1 cellular context compared by ENCODE assay signal in the genomic region with DNA sequence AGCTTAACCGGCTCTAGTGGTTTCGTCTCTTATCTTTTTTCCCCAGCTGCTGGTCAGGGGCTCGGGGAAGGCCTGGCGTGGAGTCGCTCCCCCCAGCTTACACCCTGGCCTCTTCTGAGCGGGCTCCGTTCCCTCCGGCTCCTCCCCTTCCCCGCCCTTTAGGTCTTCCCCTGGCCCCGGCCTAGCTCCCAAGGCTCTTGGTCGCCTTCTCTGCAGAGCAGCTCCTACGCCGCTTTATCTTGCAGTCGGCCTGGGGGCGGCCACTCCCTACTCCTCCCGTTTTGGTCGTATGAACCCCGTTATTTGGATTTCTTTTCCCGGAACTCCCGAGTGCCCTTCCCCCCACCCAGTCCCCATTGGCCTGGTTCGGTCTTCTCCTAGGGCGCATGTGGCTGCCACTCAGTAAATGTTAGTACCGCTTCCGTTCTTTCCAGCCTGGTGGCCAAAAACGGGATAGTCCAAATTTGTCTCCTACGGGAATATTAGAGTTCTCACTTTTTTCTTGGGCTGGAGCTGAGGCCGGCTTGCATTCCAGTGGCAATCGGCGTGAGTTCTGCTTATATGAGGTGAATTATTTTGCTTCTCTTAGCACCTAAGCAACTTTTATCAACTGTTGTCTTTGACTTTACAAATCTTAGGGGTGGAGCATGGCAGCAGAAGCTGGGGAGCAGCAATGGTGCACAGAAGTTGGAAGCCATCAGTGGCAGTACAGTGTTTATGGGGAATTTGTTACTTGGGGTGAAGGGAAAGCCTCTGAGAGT.
TF ChIP-seq lines count a peak whose summit lies in the region.

No MANE protein-coding gene starts in this region.

TF ChIP-seq in HepG2, 621 proteins besides CTCF, POLR2A, EP300 and RAD21 (continued from another document and continues in another):
- TF ChIP-seq ZNF512B (CRISPR knock-in tag; IDR thresholded peaks at IDR 0.05; ENCODE audit: borderline replicate concordance), result no peak
- TF ChIP-seq FIP1L1 (IDR thresholded peaks at IDR 0.05; ENCODE audit: borderline replicate concordance, insufficient read depth, low read depth, low read length), result no peak
- TF ChIP-seq POLR2G (IDR thresholded peaks at IDR 0.05; ENCODE audit: low read depth, low read length), result peak; percentile 39
- TF ChIP-seq, protein P1, sequence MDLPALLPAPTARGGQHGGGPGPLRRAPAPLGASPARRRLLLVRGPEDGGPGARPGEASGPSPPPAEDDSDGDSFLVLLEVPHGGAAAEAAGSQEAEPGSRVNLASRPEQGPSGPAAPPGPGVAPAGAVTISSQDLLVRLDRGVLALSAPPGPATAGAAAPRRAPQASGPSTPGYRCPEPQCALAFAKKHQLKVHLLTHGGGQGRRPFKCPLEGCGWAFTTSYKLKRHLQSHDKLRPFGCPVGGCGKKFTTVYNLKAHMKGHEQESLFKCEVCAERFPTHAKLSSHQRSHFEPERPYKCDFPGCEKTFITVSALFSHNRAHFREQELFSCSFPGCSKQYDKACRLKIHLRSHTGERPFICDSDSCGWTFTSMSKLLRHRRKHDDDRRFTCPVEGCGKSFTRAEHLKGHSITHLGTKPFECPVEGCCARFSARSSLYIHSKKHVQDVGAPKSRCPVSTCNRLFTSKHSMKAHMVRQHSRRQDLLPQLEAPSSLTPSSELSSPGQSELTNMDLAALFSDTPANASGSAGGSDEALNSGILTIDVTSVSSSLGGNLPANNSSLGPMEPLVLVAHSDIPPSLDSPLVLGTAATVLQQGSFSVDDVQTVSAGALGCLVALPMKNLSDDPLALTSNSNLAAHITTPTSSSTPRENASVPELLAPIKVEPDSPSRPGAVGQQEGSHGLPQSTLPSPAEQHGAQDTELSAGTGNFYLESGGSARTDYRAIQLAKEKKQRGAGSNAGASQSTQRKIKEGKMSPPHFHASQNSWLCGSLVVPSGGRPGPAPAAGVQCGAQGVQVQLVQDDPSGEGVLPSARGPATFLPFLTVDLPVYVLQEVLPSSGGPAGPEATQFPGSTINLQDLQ (CRISPR knock-in tag; IDR thresholded peaks at IDR 0.05), result peak; percentile 20; the same call in 1 of the 2 replicates
- no peak for TF ChIP-seq HOXA3 (CRISPR knock-in tag; IDR thresholded peaks at IDR 0.05)
- TF ChIP-seq ATF6 (CRISPR knock-in tag; conservative IDR thresholded peaks at IDR 0.05), result no peak
- no peak; the same call in 1 of the 2 replicates for TF ChIP-seq ZNF253 (CRISPR knock-in tag; IDR thresholded peaks at IDR 0.05; ENCODE audit: borderline replicate concordance)
- TF ChIP-seq ELF4 (CRISPR knock-in tag; IDR thresholded peaks at IDR 0.05; ENCODE audit: borderline replicate concordance), result peak; percentile 65; the same call in 1 of the 2 replicates
- TF ChIP-seq HMGA1 (CRISPR knock-in tag; conservative IDR thresholded peaks at IDR 0.05), result no peak
- no peak for TF ChIP-seq DZIP1 (CRISPR knock-in tag; IDR thresholded peaks at IDR 0.05)
- TF ChIP-seq, protein P2, sequence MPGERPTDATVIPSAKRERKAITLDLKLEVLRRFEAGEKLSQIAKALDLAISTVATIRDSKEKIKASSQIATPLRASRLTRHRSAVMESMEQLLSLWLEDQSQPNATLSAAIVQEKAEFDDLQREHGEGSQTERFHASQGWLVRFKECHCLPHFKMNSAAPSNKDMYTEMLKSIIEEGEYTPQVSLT (CRISPR knock-in tag; IDR thresholded peaks at IDR 0.05; ENCODE audit: borderline replicate concordance, low read depth), result no peak
- TF ChIP-seq, protein P3, sequence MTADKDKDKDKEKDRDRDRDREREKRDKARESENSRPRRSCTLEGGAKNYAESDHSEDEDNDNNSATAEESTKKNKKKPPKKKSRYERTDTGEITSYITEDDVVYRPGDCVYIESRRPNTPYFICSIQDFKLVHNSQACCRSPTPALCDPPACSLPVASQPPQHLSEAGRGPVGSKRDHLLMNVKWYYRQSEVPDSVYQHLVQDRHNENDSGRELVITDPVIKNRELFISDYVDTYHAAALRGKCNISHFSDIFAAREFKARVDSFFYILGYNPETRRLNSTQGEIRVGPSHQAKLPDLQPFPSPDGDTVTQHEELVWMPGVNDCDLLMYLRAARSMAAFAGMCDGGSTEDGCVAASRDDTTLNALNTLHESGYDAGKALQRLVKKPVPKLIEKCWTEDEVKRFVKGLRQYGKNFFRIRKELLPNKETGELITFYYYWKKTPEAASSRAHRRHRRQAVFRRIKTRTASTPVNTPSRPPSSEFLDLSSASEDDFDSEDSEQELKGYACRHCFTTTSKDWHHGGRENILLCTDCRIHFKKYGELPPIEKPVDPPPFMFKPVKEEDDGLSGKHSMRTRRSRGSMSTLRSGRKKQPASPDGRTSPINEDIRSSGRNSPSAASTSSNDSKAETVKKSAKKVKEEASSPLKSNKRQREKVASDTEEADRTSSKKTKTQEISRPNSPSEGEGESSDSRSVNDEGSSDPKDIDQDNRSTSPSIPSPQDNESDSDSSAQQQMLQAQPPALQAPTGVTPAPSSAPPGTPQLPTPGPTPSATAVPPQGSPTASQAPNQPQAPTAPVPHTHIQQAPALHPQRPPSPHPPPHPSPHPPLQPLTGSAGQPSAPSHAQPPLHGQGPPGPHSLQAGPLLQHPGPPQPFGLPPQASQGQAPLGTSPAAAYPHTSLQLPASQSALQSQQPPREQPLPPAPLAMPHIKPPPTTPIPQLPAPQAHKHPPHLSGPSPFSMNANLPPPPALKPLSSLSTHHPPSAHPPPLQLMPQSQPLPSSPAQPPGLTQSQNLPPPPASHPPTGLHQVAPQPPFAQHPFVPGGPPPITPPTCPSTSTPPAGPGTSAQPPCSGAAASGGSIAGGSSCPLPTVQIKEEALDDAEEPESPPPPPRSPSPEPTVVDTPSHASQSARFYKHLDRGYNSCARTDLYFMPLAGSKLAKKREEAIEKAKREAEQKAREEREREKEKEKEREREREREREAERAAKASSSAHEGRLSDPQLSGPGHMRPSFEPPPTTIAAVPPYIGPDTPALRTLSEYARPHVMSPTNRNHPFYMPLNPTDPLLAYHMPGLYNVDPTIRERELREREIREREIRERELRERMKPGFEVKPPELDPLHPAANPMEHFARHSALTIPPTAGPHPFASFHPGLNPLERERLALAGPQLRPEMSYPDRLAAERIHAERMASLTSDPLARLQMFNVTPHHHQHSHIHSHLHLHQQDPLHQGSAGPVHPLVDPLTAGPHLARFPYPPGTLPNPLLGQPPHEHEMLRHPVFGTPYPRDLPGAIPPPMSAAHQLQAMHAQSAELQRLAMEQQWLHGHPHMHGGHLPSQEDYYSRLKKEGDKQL (CRISPR knock-in tag; IDR thresholded peaks at IDR 0.05; ENCODE audit: low read depth), result no peak; the same call in 1 of the 2 replicates
- TF ChIP-seq, protein P4, sequence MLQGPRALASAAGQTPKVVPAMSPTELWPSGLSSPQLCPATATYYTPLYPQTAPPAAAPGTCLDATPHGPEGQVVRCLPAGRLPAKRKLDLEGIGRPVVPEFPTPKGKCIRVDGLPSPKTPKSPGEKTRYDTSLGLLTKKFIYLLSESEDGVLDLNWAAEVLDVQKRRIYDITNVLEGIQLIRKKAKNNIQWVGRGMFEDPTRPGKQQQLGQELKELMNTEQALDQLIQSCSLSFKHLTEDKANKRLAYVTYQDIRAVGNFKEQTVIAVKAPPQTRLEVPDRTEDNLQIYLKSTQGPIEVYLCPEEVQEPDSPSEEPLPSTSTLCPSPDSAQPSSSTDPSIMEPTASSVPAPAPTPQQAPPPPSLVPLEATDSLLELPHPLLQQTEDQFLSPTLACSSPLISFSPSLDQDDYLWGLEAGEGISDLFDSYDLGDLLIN (CRISPR knock-in tag; IDR thresholded peaks at IDR 0.05; ENCODE audit: borderline replicate concordance), result peak; percentile 65; the same call in 1 of the 2 replicates
- TF ChIP-seq KAT7 (CRISPR knock-in tag; IDR thresholded peaks at IDR 0.05; ENCODE audit: borderline replicate concordance), result peak; percentile 25; the same call in 1 of the 2 replicates
- TF ChIP-seq SALL1 (CRISPR knock-in tag; IDR thresholded peaks at IDR 0.05), result peak; percentile 8; the same call in 1 of the 2 replicates
- TF ChIP-seq SP2 (CRISPR knock-in tag; IDR thresholded peaks at IDR 0.05), result peak; percentile 7; the same call in 1 of the 2 replicates
